In genomic region chr1:24169286-24169685, GRCh38 we compare ENCODE assay signal across 12 cellular contexts. TPM values are rescaled to one million over a fixed set of nuclear protein-coding genes. Genes with fewer than 3 reads are reported as not detected.
"Had no signal": no experiment of that assay in that cellular context is flagged by ENCODE, and none has a peak within 500 bp of the region (broad histone marks: within the 10 kb centered on the region; RNA-seq: fewer than 3 reads in every experiment).

No MANE protein-coding gene starts in this region.

- DNase-seq: GM23248, GOT3, H7, HFFc6, KBM-7 had no signal

- FAIRE-seq: HepG2 had no signal

- ATAC-seq: HCT116, HepG2 had no signal

- H3K27ac Mint-ChIP-seq: HFFc6 had no signal

- H3K27ac ChIP-seq: GM23248, HL-60 had no signal

- H3K4me3 ChIP-seq: GM23248, HAP-1 had no signal

- H3K9me3 ChIP-seq: HAP-1 had no signal

- H3K4me3 Mint-ChIP-seq: HFFc6, IgD-negative memory B cell had no signal

- H3K9ac ChIP-seq: GM23248 had no signal

- H3K4me1 ChIP-seq: HAP-1 had no signal

- H3K9me3 Mint-ChIP-seq: HFFc6 had no signal

- H3K27me3 Mint-ChIP-seq: IgD-negative memory B cell had no signal

RNA-seq across cellular contexts. Expression of gene IFNLR1, which starts 17.8 kb away (rescaled TPM):
- total RNA-seq: GM23248, HFFc6, HT1080 had no signal
- polyA plus RNA-seq: GM23248 had no signal

RNA-seq across cellular contexts. Expression of gene IL22RA1, which starts 26.3 kb away (rescaled TPM):
- total RNA-seq: GM23248, HFFc6 had no signal
- polyA plus RNA-seq: IgD-negative memory B cell had no signal

RNA-seq across cellular contexts. Expression of gene MYOM3, which starts 57.4 kb away (rescaled TPM):
- total RNA-seq: H4 had no signal
- polyA plus RNA-seq: IgD-negative memory B cell had no signal
